ENCODE assay signal across 10 cellular contexts in the genomic region with DNA sequence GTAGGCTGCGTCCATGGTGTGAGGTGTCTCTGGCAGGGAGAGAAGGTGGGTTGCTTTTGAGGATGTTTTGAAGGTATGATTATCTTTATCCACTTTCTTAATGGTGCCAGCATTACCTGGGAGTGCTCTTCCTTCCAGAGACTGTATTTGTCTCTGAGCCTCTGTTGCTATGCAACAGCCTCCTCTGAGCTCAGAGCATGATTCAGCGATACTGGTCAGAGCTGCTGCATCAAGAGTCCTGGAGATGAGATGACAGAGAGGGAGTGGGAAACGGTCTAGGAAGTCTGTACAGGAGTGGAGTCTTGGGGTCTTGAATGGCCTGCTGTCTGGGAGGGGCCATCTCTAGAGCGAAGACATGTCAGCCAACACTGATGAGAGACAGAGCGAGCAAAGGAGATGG.
DNase-seq lines count a peak whose midpoint lies in the region; ATAC-seq, FAIRE-seq and TF ChIP-seq lines count a peak whose summit lies in the region.
"Had no signal": no experiment of that assay in that cellular context is flagged by ENCODE, and none has a peak within 500 bp of the region (broad histone marks: within the 10 kb centered on the region; RNA-seq: fewer than 3 reads in every experiment).

No MANE protein-coding gene starts in this region.

- H2AFZ ChIP-seq in PC-9, result no peak overlapping the region

- no peaks in the 10 kb centered on the region for H3K79me2 ChIP-seq in PC-9 (ENCODE audit: low read depth)

- no peaks in the 10 kb centered on the region for H4K20me1 ChIP-seq in PC-9 (ENCODE audit: insufficient read depth)

- H3K27ac ChIP-seq in PC-9 (no peak overlapping the region), kidney (ENCODE audit: low read depth in 2 of 2, low read length in 2 of 2) (no peak overlapping the region)

- H3K9ac ChIP-seq in kidney (ENCODE audit: low read length in 2 of 2), result no peak overlapping the region

- intact Hi-C loops in PC-9 (cut with micrococcal nuclease; ENCODE audit: unreplicated experiment), result no loop called here
- intact Hi-C loops in kidney (cut with DNase I), result no loop called here

- H3K4me3 ChIP-seq in PC-9 (no peak overlapping the region), fibroblast of villous mesenchyme (ENCODE audit: low read depth, low read length) (no peak overlapping the region), kidney (ENCODE audit: low read length in 2 of 2) (no peak overlapping the region)

- H3K36me3 ChIP-seq in PC-9 (ENCODE audit: low read depth), result no peaks in the 10 kb centered on the region
- H3K36me3 ChIP-seq in kidney (ENCODE audit: control insufficient read depth in 1 of 2, insufficient read depth in 2 of 2, low read length in 2 of 2), result peaks cover 0 to 2% of the 10 kb centered on the region in 2 donors
- H3K36me3 ChIP-seq: BE2C had no signal

- POLR2A ChIA-PET in PC-9 (lab: Charles Lee; ENCODE audit: unreplicated experiment), result no interaction called here

- H3K4me1 ChIP-seq in PC-9 (replicated peaks; ENCODE audit: insufficient read depth) (no peaks in the 10 kb centered on the region), kidney (ENCODE audit: control insufficient read depth in 1 of 2, insufficient read depth in 1 of 2, low read depth in 1 of 2, low read length in 2 of 2) (no peaks in the 10 kb centered on the region)
- H3K4me1 ChIP-seq: BE2C had no signal

- H3K27me3 ChIP-seq in PC-9 (ENCODE audit: insufficient read depth, low read depth), result no peaks in the 10 kb centered on the region
- H3K27me3 ChIP-seq: BE2C had no signal

- no peaks in the 10 kb centered on the region for H3K9me2 ChIP-seq in PC-9 (ENCODE audit: insufficient read depth)

- no TSS peak for BruUV-seq in PC-9 (replicated peaks; lab: Mats Ljungman, UMichigan)

- TF ChIP-seq CTCF in PC-9 (conservative IDR thresholded peaks at IDR 0.05) (no peak), fibroblast of villous mesenchyme (IDR thresholded peaks at IDR 0.05; ENCODE audit: insufficient read depth, low read depth, low read length) (no peak), kidney (IDR thresholded peaks at IDR 0.05; ENCODE audit: borderline replicate concordance, extremely low read depth, insufficient read depth) (no peak)

- H3F3A ChIP-seq in PC-9 (ENCODE audit: insufficient read depth, low read depth), result no peaks in the 10 kb centered on the region

- H3K4me2 ChIP-seq in PC-9, result no peak overlapping the region

- no peak for ATAC-seq in HG03469 (IDR thresholded peaks at IDR 0.05; ENCODE audit: unreplicated experiment)
- no peak for ATAC-seq in HG02981 (IDR thresholded peaks at IDR 0.05; ENCODE audit: unreplicated experiment)

- H3K9me3 ChIP-seq in PC-9 (ENCODE audit: insufficient read depth, low read depth) (no peaks in the 10 kb centered on the region), kidney (ENCODE audit: control insufficient read depth in 1 of 2, low read length in 2 of 2) (no peaks in the 10 kb centered on the region)
- H3K9me3 ChIP-seq: BE2C had no signal

- CTCF ChIA-PET in PC-9 (lab: Charles Lee), result no interaction called here

- DNase-seq in SHP77 (lab: John Stamatoyannopoulos, UW) (peak; percentile 5 to 11), SHP77 treated with DMSO at 0.1 percent for 48 hours (lab: John Stamatoyannopoulos, UW) (no peak), PC-9 (peak; percentile 3 to 36), fibroblast of villous mesenchyme (ENCODE audit: low read depth) (peak; percentile 38), superior temporal gyrus (ENCODE audit: extremely low spot score) (peak; percentile 31), kidney (no peak)
- DNase-seq: BE2C had no signal

- FAIRE-seq in kidney (lab: Jason Lieb, UNC), result no peak
- FAIRE-seq: keratinocyte had no signal

Comparison
In these comparisons a context has a peak if more than half of its experiments do, and no peak if none do; other contexts are left out.
1. DNase-seq: peak in SHP77 (2 of 2), PC-9 (2 of 2), fibroblast of villous mesenchyme (single experiment) and superior temporal gyrus (single experiment); none in SHP77 treated with DMSO at 0.1 percent for 48 hours (single experiment) and kidney (single experiment).